In genomic region chr11:133961890-133962289, GRCh38 we compare ENCODE assay signal across 22 cellular contexts. TPM values are rescaled to one million over a fixed set of nuclear protein-coding genes. Genes with fewer than 3 reads are reported as not detected.
DNase-seq lines count a peak whose midpoint lies in the region; ATAC-seq and TF ChIP-seq lines count a peak whose summit lies in the region.
"Had no signal": no experiment of that assay in that cellular context is flagged by ENCODE, and none has a peak within 500 bp of the region (broad histone marks: within the 10 kb centered on the region; RNA-seq: fewer than 3 reads in every experiment).

No MANE protein-coding gene starts in this region.

- no peak for DNase-seq in T-helper 2 cell treated with Interferon-gamma antibody and Interleukin-4, amounts not matched to agents 5 μg/mL and 100 μg/mL, for 36 hours (ENCODE audit: low spot score)
- DNase-seq in T-helper 2 cell (no peak), RKO (ENCODE audit: low spot score) (peak; percentile 47), foreskin keratinocyte (no peak), superior temporal gyrus (ENCODE audit: extremely low spot score) (no peak), SKM-1 (lab: John Stamatoyannopoulos, UW; ENCODE audit: unreplicated experiment) (no peak)
- DNase-seq in stimulated activated naive CD8-positive, alpha-beta T cell treated with anti-CD3 and anti-CD28 coated beads, Interleukin-15, Interleukin-2, amounts not matched to agents 100 U/mL and 50 U/mL, for 24 hours = no peak
- DNase-seq: CD8-positive, alpha-beta T cell; COR-L47; DMS 273 treated with DMSO at 0.1 percent for 48 hours; DMS53; DND-41; EL; H9; IMR-90 had no signal

- peaks cover 24% of the 10 kb centered on the region for H3K27me3 Mint-ChIP-seq in T-helper 2 cell treated with Interferon-gamma antibody and Interleukin-4, amounts not matched to agents 5 μg/mL and 100 μg/mL, for 36 hours (ENCODE audit: low read depth)
- peaks cover 26% of the 10 kb centered on the region for H3K27me3 Mint-ChIP-seq in stimulated activated naive CD8-positive, alpha-beta T cell treated with anti-CD3 and anti-CD28 coated beads, Interleukin-15, Interleukin-2, amounts not matched to agents 100 ng/mL and 50 ng/mL, for 24 hours

- H3K27ac Mint-ChIP-seq in T-helper 2 cell treated with Interferon-gamma antibody and Interleukin-4, amounts not matched to agents 5 μg/mL and 100 μg/mL, for 36 hours = peak overlapping the region; percentile 6
- H3K27ac Mint-ChIP-seq in stimulated activated naive CD8-positive, alpha-beta T cell treated with anti-CD3 and anti-CD28 coated beads, Interleukin-15, Interleukin-2, amounts not matched to agents 100 ng/mL and 50 ng/mL, for 24 hours = peak overlapping the region; percentile 54
- H3K27ac Mint-ChIP-seq: B cell; CD8-positive, alpha-beta T cell; H9 had no signal

- no peak for TF ChIP-seq CTCF in foreskin keratinocyte (conservative IDR thresholded peaks at IDR 0.05)

- H3K27me3 ChIP-seq in foreskin keratinocyte = peaks cover 21% of the 10 kb centered on the region

- H3K36me3 Mint-ChIP-seq in T-helper 2 cell treated with Interferon-gamma antibody and Interleukin-4, amounts not matched to agents 5 μg/mL and 100 μg/mL, for 36 hours (ENCODE audit: low read depth) = no peaks in the 10 kb centered on the region
- H3K36me3 Mint-ChIP-seq in stimulated activated naive CD8-positive, alpha-beta T cell treated with anti-CD3 and anti-CD28 coated beads, Interleukin-15, Interleukin-2, amounts not matched to agents 100 ng/mL and 50 ng/mL, for 24 hours (ENCODE audit: low read depth) = no peaks in the 10 kb centered on the region

- no peak overlapping the region for H3K4me3 Mint-ChIP-seq in T-helper 2 cell treated with Interferon-gamma antibody and Interleukin-4, amounts not matched to agents 5 μg/mL and 100 μg/mL, for 36 hours
- no peak overlapping the region for H3K4me3 Mint-ChIP-seq in stimulated activated naive CD8-positive, alpha-beta T cell treated with anti-CD3 and anti-CD28 coated beads, Interleukin-15, Interleukin-2, amounts not matched to agents 100 ng/mL and 50 ng/mL, for 24 hours
- H3K4me3 Mint-ChIP-seq: B cell; CD8-positive, alpha-beta T cell; H9 had no signal

- peaks cover 12% of the 10 kb centered on the region for H3K4me1 Mint-ChIP-seq in T-helper 2 cell treated with Interferon-gamma antibody and Interleukin-4, amounts not matched to agents 5 μg/mL and 100 μg/mL, for 36 hours (ENCODE audit: low read depth)
- peaks cover 26% of the 10 kb centered on the region for H3K4me1 Mint-ChIP-seq in stimulated activated naive CD8-positive, alpha-beta T cell treated with anti-CD3 and anti-CD28 coated beads, Interleukin-15, Interleukin-2, amounts not matched to agents 100 ng/mL and 50 ng/mL, for 24 hours (ENCODE audit: low read depth)

- H3K9me3 Mint-ChIP-seq in T-helper 2 cell treated with Interferon-gamma antibody and Interleukin-4, amounts not matched to agents 5 μg/mL and 100 μg/mL, for 36 hours = no peaks in the 10 kb centered on the region
- H3K9me3 Mint-ChIP-seq in stimulated activated naive CD8-positive, alpha-beta T cell treated with anti-CD3 and anti-CD28 coated beads, Interleukin-15, Interleukin-2, amounts not matched to agents 100 ng/mL and 50 ng/mL, for 24 hours = no peaks in the 10 kb centered on the region
- H3K9me3 Mint-ChIP-seq: CD8-positive, alpha-beta T cell had no signal

- H3K4me1 ChIP-seq in foreskin keratinocyte = no peaks in the 10 kb centered on the region

- H3K27ac ChIP-seq in foreskin keratinocyte = no peak overlapping the region
- H3K27ac ChIP-seq: 22Rv1; BLaER1 treated with 17β-estradiol and CSF1 and Interleukin-3, amounts not matched to agents 10 nM and 100 nM; HL-60 had no signal

- ATAC-seq in stimulated activated naive CD8-positive, alpha-beta T cell treated with anti-CD3 and anti-CD28 coated beads, Interleukin-15, Interleukin-2, amounts not matched to agents 100 U/mL and 50 U/mL, for 24 hours = no peak
- ATAC-seq in foreskin keratinocyte = peak; percentile 39
- ATAC-seq: CD8-positive, alpha-beta T cell; GM12878 had no signal

RNA-seq across cellular contexts. Expression of gene IGSF9B, which starts 5.1 kb away (rescaled TPM):
- total RNA-seq in foreskin keratinocyte = 0.35 and 1.6 TPM in 2 replicates
- 0.29 and 0.73 TPM in 2 replicates for polyA plus RNA-seq in foreskin keratinocyte
- polyA plus RNA-seq: AG04450 had no signal
